23 cellular contexts compared by ENCODE assay signal in genomic region chr3:7766530-7766929, GRCh38.
"Had no signal": no experiment of that assay in that cellular context is flagged by ENCODE, and none has a peak within 500 bp of the region (broad histone marks: within the 10 kb centered on the region; RNA-seq: fewer than 3 reads in every experiment).

No MANE protein-coding gene starts in this region.

- H3K27me3 ChIP-seq: right atrium auricular region, sigmoid colon, spleen, tibial nerve, upper lobe of left lung, vagina had no signal

- H3K9me3 ChIP-seq: lower lobe of right lung, prostate gland, right atrium auricular region, thoracic aorta, tibial nerve, upper lobe of left lung, vagina had no signal

- FAIRE-seq: frontal cortex had no signal

- H3K4me1 Mint-ChIP-seq: immature natural killer cell; naive thymus-derived CD8-positive, alpha-beta T cell; nephron progenitor cell; stimulated activated memory B cell treated with anti-CD40 and anti-IgM and Interleukin-4, amounts not matched to agents 10 μg/mL and 1 μg/mL and 100 μg/mL, for 72 hours had no signal

- H3K27ac ChIP-seq: coronary artery, lower lobe of right lung, prostate gland, right atrium auricular region, sigmoid colon, spleen, thoracic aorta, tibial nerve, upper lobe of left lung, vagina had no signal

- H3K27me3 Mint-ChIP-seq: stimulated activated memory B cell treated with anti-CD40 and anti-IgM and Interleukin-4, amounts not matched to agents 10 μg/mL and 1 μg/mL and 100 μg/mL, for 72 hours; stimulated activated naive CD8-positive, alpha-beta T cell treated with anti-CD3 and anti-CD28 coated beads, Interleukin-15, Interleukin-2, amounts not matched to agents 100 ng/mL and 50 ng/mL, for 24 hours had no signal

- H3K36me3 Mint-ChIP-seq: immature natural killer cell; naive thymus-derived CD8-positive, alpha-beta T cell; stimulated activated memory B cell treated with anti-CD40 and anti-IgM and Interleukin-4, amounts not matched to agents 10 μg/mL and 1 μg/mL and 100 μg/mL, for 72 hours had no signal

- H3K4me1 ChIP-seq: lower lobe of right lung, prostate gland, right atrium auricular region, sigmoid colon, spleen, tibial nerve, upper lobe of left lung, vagina had no signal

- H3K36me3 ChIP-seq: lower lobe of right lung, prostate gland, right atrium auricular region, sigmoid colon, spleen, thoracic aorta, tibial nerve, upper lobe of left lung, vagina had no signal

- ATAC-seq: left colon; left ventricle myocardium superior; lower lobe of right lung; naive thymus-derived CD8-positive, alpha-beta T cell; stimulated activated memory B cell treated with anti-CD40 and anti-IgM and Interleukin-4, amounts not matched to agents 10 μg/mL and 1 μg/mL and 100 μg/mL, for 72 hours had no signal

- H3K4me3 Mint-ChIP-seq: immature natural killer cell; naive thymus-derived CD8-positive, alpha-beta T cell; nephron progenitor cell; stimulated activated memory B cell treated with anti-CD40 and anti-IgM and Interleukin-4, amounts not matched to agents 10 μg/mL and 1 μg/mL and 100 μg/mL, for 72 hours; stimulated activated naive CD8-positive, alpha-beta T cell treated with anti-CD3 and anti-CD28 coated beads, Interleukin-15, Interleukin-2, amounts not matched to agents 100 ng/mL and 50 ng/mL, for 24 hours had no signal

- H3K27ac Mint-ChIP-seq: immature natural killer cell; naive thymus-derived CD8-positive, alpha-beta T cell; nephron progenitor cell; stimulated activated memory B cell treated with anti-CD40 and anti-IgM and Interleukin-4, amounts not matched to agents 10 μg/mL and 1 μg/mL and 100 μg/mL, for 72 hours; stimulated activated naive CD8-positive, alpha-beta T cell treated with anti-CD3 and anti-CD28 coated beads, Interleukin-15, Interleukin-2, amounts not matched to agents 100 ng/mL and 50 ng/mL, for 24 hours had no signal

- H3K4me3 ChIP-seq: coronary artery, lower lobe of right lung, prostate gland, right atrium auricular region, sigmoid colon, spleen, thoracic aorta, tibial nerve, upper lobe of left lung, vagina had no signal

- DNase-seq: hypothalamus; immature natural killer cell; islet precursor cell; kidney glomerular epithelial cell; left colon; left ventricle myocardium superior; lower lobe of right lung; naive thymus-derived CD8-positive, alpha-beta T cell; nephron progenitor cell; nucleus accumbens; sigmoid colon; spleen; stimulated activated CD4-positive, alpha-beta T cell treated with anti-CD3 and anti-CD28 coated beads, Interleukin-4, amount 100 ng/mL, for 4 hours; upper lobe of left lung had no signal
